ENCODE assay signal across 16 cellular contexts in the genomic region with DNA sequence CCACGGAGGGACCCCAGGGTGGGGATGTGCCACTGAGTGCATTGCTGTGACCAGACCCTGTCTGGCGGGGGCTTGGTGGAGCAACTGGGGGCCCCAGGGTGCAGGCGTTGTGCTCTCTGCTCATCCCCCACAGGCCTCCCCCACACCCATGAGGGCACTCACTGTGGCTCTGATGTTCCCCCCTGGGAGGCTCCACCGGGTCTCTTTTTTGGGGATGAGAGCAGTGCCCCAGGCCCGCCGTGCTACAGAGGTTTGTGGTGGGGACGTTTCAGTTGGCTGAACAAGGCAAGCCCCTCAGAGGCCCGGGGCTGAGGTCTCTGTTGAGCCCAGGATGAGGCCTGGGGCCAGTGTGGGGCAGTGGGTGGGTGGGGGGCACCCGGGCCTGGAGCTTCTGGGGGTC.
"Had no signal": no experiment of that assay in that cellular context is flagged by ENCODE, and none has a peak within 500 bp of the region (broad histone marks: within the 10 kb centered on the region; RNA-seq: fewer than 3 reads in every experiment).

No MANE protein-coding gene starts in this region.

- H3K27me3 ChIP-seq: pancreas, vagina had no signal

- H3K36me3 ChIP-seq: pancreas, tibial artery, vagina had no signal

- H3K4me3 ChIP-seq: coronary artery, heart right ventricle, mucosa of descending colon, pancreas, smooth muscle cell, tibial artery, upper lobe of left lung, vagina had no signal

- DNase-seq: effector CD4-positive, alpha-beta T cell; foreskin melanocyte; islet precursor cell; mammary epithelial cell; mucosa of descending colon; naive thymus-derived CD8-positive, alpha-beta T cell; occipital lobe; stimulated activated CD4-positive, alpha-beta T cell treated with anti-CD3 and anti-CD28 coated beads, Interleukin-4, amount 100 ng/mL, for 1 hour; stimulated activated CD8-positive, alpha-beta memory T cell treated with anti-CD3 and anti-CD28 coated beads, Interleukin-4, amount 100 ng/mL, for 48 hours; tibial artery had no signal

- H3K9me3 ChIP-seq: heart right ventricle, mucosa of descending colon, pancreas, tibial artery, upper lobe of left lung, vagina had no signal

- H3K4me2 ChIP-seq: smooth muscle cell had no signal

- H3K27ac ChIP-seq: coronary artery, heart right ventricle, pancreas, tibial artery, upper lobe of left lung, vagina had no signal
